Comparison of ENCODE assay signal across 12 cellular contexts in genomic region chr17:30716461-30717289, GRCh38.
A peak's percentile ranks its signal among the peaks of the same experiment; 100 is the strongest.
DNase-seq lines count a peak whose midpoint lies in the region; TF ChIP-seq lines count a peak whose summit lies in the region.
"Had no signal": no experiment of that assay in that cellular context is flagged by ENCODE, and none has a peak within 500 bp of the region (broad histone marks: within the 10 kb centered on the region; RNA-seq: fewer than 3 reads in every experiment).

No MANE protein-coding gene starts in this region.

- no peak overlapping the region for H3K4me3 ChIP-seq in cardiac fibroblast (replicated peaks in 1 of 2; ENCODE audit: low read depth in 2 of 2, low read length in 2 of 2)
- H3K4me3 ChIP-seq: tibial nerve had no signal

- no peak overlapping the region for H3K27ac Mint-ChIP-seq in osteocyte (ENCODE audit: unreplicated experiment)
- H3K27ac Mint-ChIP-seq: activated naive CD8-positive, alpha-beta T cell had no signal

- no peaks in the 10 kb centered on the region for H3K27me3 Mint-ChIP-seq in osteocyte (ENCODE audit: unreplicated experiment)
- H3K27me3 Mint-ChIP-seq: activated naive CD8-positive, alpha-beta T cell had no signal

- H3K4me1 Mint-ChIP-seq in osteocyte (ENCODE audit: unreplicated experiment), result peaks cover 19% of the 10 kb centered on the region

- H3K9me3 Mint-ChIP-seq in osteocyte (ENCODE audit: unreplicated experiment), result no peaks in the 10 kb centered on the region

- peak; percentile 21 for DNase-seq in NCI-H748 (lab: John Stamatoyannopoulos, UW; ENCODE audit: unreplicated experiment)
- no peak for DNase-seq in NCI-H748 treated with DMSO at 0.1 percent for 48 hours (lab: John Stamatoyannopoulos, UW)
- peak; percentile 73 to 79 for DNase-seq in Kasumi-1 (lab: John Stamatoyannopoulos, UW)
- DNase-seq in cardiac fibroblast (ENCODE audit: low read depth in 2 of 2), result peak; percentile 12 to 32
- no peak for DNase-seq in osteocyte (ENCODE audit: extremely low spot score, unreplicated experiment)
- no peak for DNase-seq in UCSD-AML1 (lab: John Stamatoyannopoulos, UW; ENCODE audit: unreplicated experiment)
- no peak for DNase-seq in activated CD8-positive, alpha-beta memory T cell treated with anti-CD3 and anti-CD28 coated beads, Interleukin-2, amount 50 U/mL, for 4 hours
- no peak for DNase-seq in HuH-7.5 (ENCODE audit: low spot score)
- DNase-seq: NCI-H1092 treated with DMSO at 0.1 percent for 48 hours, T-helper 1 cell had no signal

- peaks cover 7% of the 10 kb centered on the region for H3K36me3 Mint-ChIP-seq in osteocyte (ENCODE audit: unreplicated experiment)
- H3K36me3 Mint-ChIP-seq: activated naive CD8-positive, alpha-beta T cell had no signal

- H3K4me3 Mint-ChIP-seq in osteocyte (ENCODE audit: unreplicated experiment), result no peak overlapping the region
- H3K4me3 Mint-ChIP-seq: activated naive CD8-positive, alpha-beta T cell had no signal

- peak; percentile 22 for TF ChIP-seq CTCF in cardiac fibroblast (IDR thresholded peaks at IDR 0.05; ENCODE audit: low read depth, low read length)
- peak; percentile 41 for TF ChIP-seq CTCF in osteocyte (IDR thresholded peaks at IDR 0.05)

Comparison
In these comparisons a context has a peak if more than half of its experiments do, and no peak if none do; other contexts are left out.
1. DNase-seq: peak in NCI-H748 (single experiment), Kasumi-1 (2 of 2) and cardiac fibroblast (2 of 2); none in NCI-H748 treated with DMSO at 0.1 percent for 48 hours (single experiment), osteocyte (single experiment), UCSD-AML1 (single experiment), activated CD8-positive, alpha-beta memory T cell treated with anti-CD3 and anti-CD28 coated beads, Interleukin-2, amount 50 U/mL, for 4 hours (single experiment) and HuH-7.5 (single experiment).